9 cellular contexts compared by ENCODE assay signal in the genomic region with DNA sequence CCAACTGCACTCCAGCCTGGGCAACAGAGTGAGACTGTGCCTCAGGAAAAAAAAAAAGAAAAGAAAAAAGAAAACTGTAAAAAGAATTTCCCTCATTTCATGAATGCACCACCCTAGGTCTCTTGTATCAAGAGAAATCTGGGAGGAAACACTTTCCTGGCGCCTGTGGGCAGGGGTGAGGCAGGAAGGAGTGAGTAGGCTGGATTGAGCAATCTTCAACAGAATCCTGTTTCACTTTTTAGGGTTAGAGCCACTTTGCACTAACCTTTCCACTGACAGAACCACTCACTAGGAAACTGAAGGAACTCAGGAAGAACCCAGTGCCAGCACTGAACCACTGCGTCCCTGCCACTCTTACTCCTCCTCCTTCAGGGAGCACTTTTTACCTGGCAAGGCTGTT.
DNase-seq lines count a peak whose midpoint lies in the region; ATAC-seq and TF ChIP-seq lines count a peak whose summit lies in the region.
"Had no signal": no experiment of that assay in that cellular context is flagged by ENCODE, and none has a peak within 500 bp of the region (broad histone marks: within the 10 kb centered on the region; RNA-seq: fewer than 3 reads in every experiment).

No MANE protein-coding gene starts in this region.

- DNase-seq in A673 (ENCODE audit: low spot score): peak; percentile 33
- peak; percentile 68 for DNase-seq in MG63
- DNase-seq in epithelial cell of esophagus (ENCODE audit: low read depth): peak; percentile 89
- peak; percentile 26 to 68 for DNase-seq in lung microvascular endothelial cell (ENCODE audit: low read depth in 2 of 2)
- no peak for DNase-seq in DMS153 treated with DMSO at 0.1 percent for 48 hours (lab: John Stamatoyannopoulos, UW; ENCODE audit: unreplicated experiment)
- DNase-seq in LoVo (ENCODE audit: low spot score): no peak
- DNase-seq in coronary artery (ENCODE audit: low spot score): no peak
- DNase-seq: CD4-positive, CD25-positive, alpha-beta regulatory T cell had no signal

- H3K4me1 ChIP-seq in A673 (ENCODE audit: insufficient read depth, low read length, poor library complexity, severe bottlenecking): peaks cover 34% of the 10 kb centered on the region

- H3K9me3 ChIP-seq in A673 (ENCODE audit: low read depth, low read length, poor library complexity, severe bottlenecking) (no peaks in the 10 kb centered on the region), MG63 (0 out of 2 replicates have a peak, but pooled peaks cover 3% of the 10 kb centered on the region)

- H3K4me3 ChIP-seq in A673 (ENCODE audit: low read depth, low read length, poor library complexity, severe bottlenecking): no peak overlapping the region
- no peak overlapping the region for H3K4me3 ChIP-seq in MG63
- H3K4me3 ChIP-seq in epithelial cell of esophagus (ENCODE audit: low read length): no peak overlapping the region
- no peak overlapping the region for H3K4me3 ChIP-seq in coronary artery

- ATAC-seq in GM19452 (IDR thresholded peaks at IDR 0.05; ENCODE audit: unreplicated experiment): no peak

- CTCF ChIA-PET in A673 (lab: Charles Lee): no interaction called here

- TF ChIP-seq CTCF in A673 (conservative IDR thresholded peaks at IDR 0.05; ENCODE audit: low read depth, low read length) (no peak), epithelial cell of esophagus (IDR thresholded peaks at IDR 0.05; ENCODE audit: insufficient read depth, low read depth, low read length, missing control alignments) (no peak), coronary artery (IDR thresholded peaks at IDR 0.05) (no peak)

- no peak overlapping the region for H3K27ac ChIP-seq in A673 (ENCODE audit: low read depth, low read length, poor library complexity, severe bottlenecking)
- peak overlapping the region in 1 of 2 donors; percentile 85 for H3K27ac ChIP-seq in coronary artery

- POLR2A ChIA-PET in A673 (lab: Charles Lee; ENCODE audit: low non-redundant PET): no interaction called here

- no TSS peak for BruUV-seq in A673 (replicated peaks; lab: Mats Ljungman, UMichigan)

- H3K27me3 ChIP-seq in A673 (replicated peaks; ENCODE audit: insufficient read depth, low read depth, low read length, poor library complexity): no peaks in the 10 kb centered on the region
- no peaks in the 10 kb centered on the region for H3K27me3 ChIP-seq in MG63

- H3K36me3 ChIP-seq in A673 (ENCODE audit: insufficient read depth, low read length, poor library complexity, severe bottlenecking) (no peaks in the 10 kb centered on the region), MG63 (no peaks in the 10 kb centered on the region)

- intact Hi-C loops in A673 (cut with micrococcal nuclease; ENCODE audit: unreplicated experiment): loop anchor here (5.0 kb wide), 1 partner anchor 353 kb away; no protein-coding TSS in a partner anchor

Comparison
In these comparisons a context has a peak if more than half of its experiments do, and no peak if none do; other contexts are left out.
1. DNase-seq: peak in A673 (single experiment), MG63 (single experiment), epithelial cell of esophagus (single experiment) and lung microvascular endothelial cell (2 of 2); none in DMS153 treated with DMSO at 0.1 percent for 48 hours (single experiment), LoVo (single experiment) and coronary artery (single experiment).